Comparison of ENCODE assay signal across 1 cellular context in genomic region chr6:52511572-52512151, GRCh38.
TF ChIP-seq lines count a peak whose summit lies in the region.

No MANE protein-coding gene starts in this region.

TF ChIP-seq in K562, 482 proteins besides CTCF, POLR2A, EP300 and RAD21 (continued from another document and continues in another):
- TF ChIP-seq CREB3 (tag; conservative IDR thresholded peaks at IDR 0.05; ENCODE audit: low read depth) (no peak), ZNF253 (CRISPR knock-in tag; conservative IDR thresholded peaks at IDR 0.05) (no peak), SMARCA4 (IDR thresholded peaks at IDR 0.05) (peak; percentile 14; the same call in 1 of the 2 replicates), NONO (IDR thresholded peaks at IDR 0.05; ENCODE audit: low read depth in 2 of 2, low read length in 1 of 2) (no peak), MTA2 (IDR thresholded peaks at IDR 0.05; ENCODE audit: low read depth) (no peak), SNAPC5 (CRISPR knock-in tag; IDR thresholded peaks at IDR 0.05) (no peak), CEBPZ (IDR thresholded peaks at IDR 0.05; ENCODE audit: borderline replicate concordance, low read depth, low read length) (no peak), ZNF140 (CRISPR knock-in tag; IDR thresholded peaks at IDR 0.05) (no peak), ZNF280A (IDR thresholded peaks at IDR 0.05; ENCODE audit: low read depth, partially characterized antibody) (no peak), ZBTB8A (IDR thresholded peaks at IDR 0.05; ENCODE audit: partially characterized antibody) (no peak), PTBP1 (IDR thresholded peaks at IDR 0.05; ENCODE audit: low read depth, low read length) (no peak), MBD2 (IDR thresholded peaks at IDR 0.05; ENCODE audit: borderline replicate concordance, low read depth) (0 out of 2 replicates have a peak, but pooled peaks have one; percentile 15), E2F3 (CRISPR knock-in tag; IDR thresholded peaks at IDR 0.05) (no peak), ZNF511 (CRISPR knock-in tag; IDR thresholded peaks at IDR 0.05) (no peak), RNF219 (CRISPR knock-in tag; IDR thresholded peaks at IDR 0.05) (no peak), PBX2 (CRISPR knock-in tag; IDR thresholded peaks at IDR 0.05; ENCODE audit: low read depth) (no peak), PBX2 (tag; conservative IDR thresholded peaks at IDR 0.05; ENCODE audit: low read depth) (no peak), SIX5 (IDR thresholded peaks at IDR 0.05; ENCODE audit: borderline replicate concordance in 1 of 2, insufficient read depth in 1 of 2, low read depth in 1 of 2, low read length in 2 of 2) (no peak), ETV1 (tag; conservative IDR thresholded peaks at IDR 0.05; ENCODE audit: low read depth) (peak; percentile 52), ZNF354B (CRISPR knock-in tag; IDR thresholded peaks at IDR 0.05) (no peak), HDAC1 (IDR thresholded peaks at IDR 0.05) (no peak), ZNF12 (CRISPR knock-in tag; IDR thresholded peaks at IDR 0.05) (no peak), NCOA2 (IDR thresholded peaks at IDR 0.05; ENCODE audit: partially characterized antibody in 2 of 2) (no peak), ZEB2 (IDR thresholded peaks at IDR 0.05) (peak; percentile 85), ZC3H11A (IDR thresholded peaks at IDR 0.05; ENCODE audit: low read depth, low read length) (no peak), ERF (CRISPR knock-in tag; IDR thresholded peaks at IDR 0.05) (no peak), ZBTB1 (CRISPR knock-in tag; IDR thresholded peaks at IDR 0.05; ENCODE audit: borderline replicate concordance, low read depth) (no peak), ZC3H4 (CRISPR knock-in tag; IDR thresholded peaks at IDR 0.05; ENCODE audit: borderline replicate concordance) (no peak), BHLHE40 (IDR thresholded peaks at IDR 0.05; ENCODE audit: low read length) (peak; percentile 91), ZNF699 (CRISPR knock-in tag; IDR thresholded peaks at IDR 0.05; ENCODE audit: insufficient replicate concordance) (no peak), CC2D1A (IDR thresholded peaks at IDR 0.05) (no peak), MECOM (CRISPR knock-in tag; IDR thresholded peaks at IDR 0.05) (peak; percentile 65; the same call in 1 of the 2 replicates), ATF6 (CRISPR knock-in tag; IDR thresholded peaks at IDR 0.05) (no peak), JUND (IDR thresholded peaks at IDR 0.05; ENCODE audit: borderline replicate concordance, low read depth, low read length) (peak; percentile 78; the same call in 1 of the 2 replicates), JUND (tag; IDR thresholded peaks at IDR 0.05; ENCODE audit: borderline replicate concordance, low read depth, low read length) (peak; percentile 68; the same call in 2 of the 3 replicates), TFAP4 (CRISPR knock-in tag; IDR thresholded peaks at IDR 0.05; ENCODE audit: borderline replicate concordance) (no peak), SETDB1 (IDR thresholded peaks at IDR 0.05; ENCODE audit: low read length) (no peak), NELFE (IDR thresholded peaks at IDR 0.05; ENCODE audit: insufficient read depth, insufficient read length) (no peak), RBBP5 (IDR thresholded peaks at IDR 0.05; ENCODE audit: borderline replicate concordance, insufficient read depth, low read length, poor library complexity, severe bottlenecking) (no peak), CGGBP1 (CRISPR knock-in tag; IDR thresholded peaks at IDR 0.05) (no peak), ZNF592 (IDR thresholded peaks at IDR 0.05) (peak; percentile 33; the same call in 1 of the 2 replicates), POLR2H (tag; IDR thresholded peaks at IDR 0.05; ENCODE audit: low read depth) (no peak)
